In the genomic region with DNA sequence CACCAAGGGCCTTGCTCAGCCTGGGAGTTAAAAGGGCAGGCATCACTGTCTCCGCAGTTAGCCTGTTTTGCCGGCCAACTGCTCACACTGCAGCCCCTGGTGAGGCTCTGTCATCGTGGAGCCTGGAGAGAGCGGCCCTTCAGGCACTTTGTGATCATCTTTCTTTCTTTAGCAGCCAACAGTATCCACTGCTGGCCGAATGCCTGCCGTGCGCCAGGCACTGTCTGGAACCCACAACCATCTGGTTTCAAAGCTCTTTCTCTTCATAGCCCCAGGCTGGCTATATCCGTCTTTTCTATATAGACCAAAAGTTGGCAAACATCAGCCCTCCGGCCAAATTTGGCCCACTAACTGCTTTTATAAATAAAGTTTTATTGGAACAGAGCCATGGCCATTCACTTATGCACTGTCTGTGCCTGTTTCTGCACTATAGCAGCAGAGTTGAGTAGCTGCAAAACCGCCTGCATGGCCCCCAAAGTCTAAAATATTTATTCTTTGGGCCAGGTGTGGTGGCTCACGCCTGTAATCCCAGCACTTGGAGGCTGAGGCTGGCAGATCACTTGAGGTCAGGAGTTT, we compare ENCODE assay signal across 24 cellular contexts.
"Had no signal": no experiment of that assay in that cellular context is flagged by ENCODE, and none has a peak within 500 bp of the region (broad histone marks: within the 10 kb centered on the region; RNA-seq: fewer than 3 reads in every experiment).

No MANE protein-coding gene starts in this region.

- H3K4me3 Mint-ChIP-seq: activated CD4-positive, alpha-beta memory T cell treated with anti-CD3 and anti-CD28 coated beads, Interleukin-2, amount 10 ng/mL, durations not matched to agents 7 days and 5 days; activated CD4-positive, alpha-beta T cell treated with anti-CD3 and anti-CD28 coated beads, Interleukin-2, amount 10 ng/mL, durations not matched to agents 24 days and 14 days; activated naive CD4-positive, alpha-beta T cell treated with anti-CD3 and anti-CD28 coated beads, Interleukin-2, amount 10 ng/mL, durations not matched to agents 7 days and 5 days; activated naive CD8-positive, alpha-beta T cell treated with anti-CD3 and anti-CD28 coated beads, Interleukin-2, amount 50 U/mL, for 24 hours; dendritic cell treated with granulocyte-macrophage colony-stimulating factor and Interleukin-4, amounts not matched to agents 40 ng/mL and 50 ng/mL, for 4 days; naive thymus-derived CD4-positive, alpha-beta T cell; neural crest cell; stimulated activated naive B cell treated with anti-CD40 and anti-IgM and Interleukin-4, amounts not matched to agents 10 μg/mL and 1 μg/mL and 100 μg/mL, for 72 hours; T-helper 17 cell had no signal

- DNase-seq: activated CD4-positive, alpha-beta memory T cell treated with anti-CD3 and anti-CD28 coated beads, Interleukin-2, amount 10 ng/mL, durations not matched to agents 7 days and 5 days; activated CD4-positive, alpha-beta T cell treated with anti-CD3 and anti-CD28 coated beads, Interleukin-2, amount 10 ng/mL, durations not matched to agents 24 days and 14 days; activated effector memory CD4-positive, alpha-beta T cell treated with anti-CD3 and anti-CD28 coated beads, Interleukin-2, amount 50 U/mL, for 16 hours; activated naive CD4-positive, alpha-beta T cell treated with anti-CD3 and anti-CD28 coated beads, Interleukin-2, amount 10 ng/mL, durations not matched to agents 7 days and 5 days; activated naive CD8-positive, alpha-beta T cell treated with anti-CD3 and anti-CD28 coated beads, Interleukin-2, amount 50 U/mL, for 24 hours; effector CD8-positive, alpha-beta T cell; erythroblast; foreskin fibroblast; heart right ventricle; islet precursor cell; lower lobe of right lung; naive thymus-derived CD4-positive, alpha-beta T cell; retina; stimulated activated CD4-positive, alpha-beta T cell treated with anti-CD3 and anti-CD28 coated beads, Interleukin-2, amount 100 ng/mL, for 48 hours; stimulated activated CD8-positive, alpha-beta memory T cell treated with anti-CD3 and anti-CD28 coated beads, Interleukin-4, amount 100 ng/mL, for 48 hours; stimulated activated naive B cell treated with anti-CD40 and anti-IgM and Interleukin-4, amounts not matched to agents 10 μg/mL and 1 μg/mL and 100 μg/mL, for 72 hours; T-helper 17 cell; upper lobe of left lung had no signal

- ATAC-seq: activated CD4-positive, CD25-positive, alpha-beta regulatory T cell treated with anti-CD3 and anti-CD28 coated beads, Interleukin-2, amount 50 U/mL, for 24 hours; activated naive CD8-positive, alpha-beta T cell treated with anti-CD3 and anti-CD28 coated beads, Interleukin-2, amount 50 U/mL, for 24 hours; heart right ventricle; left lobe of liver; lower lobe of right lung; naive thymus-derived CD4-positive, alpha-beta T cell; stimulated activated naive B cell treated with anti-CD40 and anti-IgM and Interleukin-4, amounts not matched to agents 10 μg/mL and 1 μg/mL and 100 μg/mL, for 72 hours; T-helper 17 cell had no signal

- H3K9me3 ChIP-seq: heart right ventricle, lower lobe of right lung, thoracic aorta, upper lobe of left lung had no signal

- H3K27ac ChIP-seq: heart right ventricle, lower lobe of right lung, thoracic aorta, upper lobe of left lung had no signal

- H3K27ac Mint-ChIP-seq: activated CD4-positive, alpha-beta memory T cell treated with anti-CD3 and anti-CD28 coated beads, Interleukin-2, amount 10 ng/mL, durations not matched to agents 7 days and 5 days; activated CD4-positive, alpha-beta T cell treated with anti-CD3 and anti-CD28 coated beads, Interleukin-2, amount 10 ng/mL, durations not matched to agents 24 days and 14 days; activated naive CD8-positive, alpha-beta T cell treated with anti-CD3 and anti-CD28 coated beads, Interleukin-2, amount 50 U/mL, for 24 hours; dendritic cell treated with granulocyte-macrophage colony-stimulating factor and Interleukin-4, amounts not matched to agents 40 ng/mL and 50 ng/mL, for 4 days; progenitor cell of endocrine pancreas; stimulated activated naive B cell treated with anti-CD40 and anti-IgM and Interleukin-4, amounts not matched to agents 10 μg/mL and 1 μg/mL and 100 μg/mL, for 72 hours; T-helper 17 cell had no signal

- H3K27me3 ChIP-seq: heart right ventricle, upper lobe of left lung had no signal

- H3K9me3 Mint-ChIP-seq: activated CD4-positive, alpha-beta memory T cell treated with anti-CD3 and anti-CD28 coated beads, Interleukin-2, amount 10 ng/mL, durations not matched to agents 7 days and 5 days; activated CD4-positive, alpha-beta T cell treated with anti-CD3 and anti-CD28 coated beads, Interleukin-2, amount 10 ng/mL, durations not matched to agents 24 days and 14 days; activated naive CD4-positive, alpha-beta T cell treated with anti-CD3 and anti-CD28 coated beads, Interleukin-2, amount 10 ng/mL, durations not matched to agents 7 days and 5 days; activated naive CD8-positive, alpha-beta T cell treated with anti-CD3 and anti-CD28 coated beads, Interleukin-2, amount 50 U/mL, for 24 hours; dendritic cell treated with granulocyte-macrophage colony-stimulating factor and Interleukin-4, amounts not matched to agents 40 ng/mL and 50 ng/mL, for 4 days; neural crest cell; stimulated activated naive B cell treated with anti-CD40 and anti-IgM and Interleukin-4, amounts not matched to agents 10 μg/mL and 1 μg/mL and 100 μg/mL, for 72 hours had no signal

- H3K4me1 ChIP-seq: lower lobe of right lung, upper lobe of left lung had no signal

- H3K4me3 ChIP-seq: heart right ventricle, lower lobe of right lung, thoracic aorta, upper lobe of left lung had no signal

- H3K27me3 Mint-ChIP-seq: activated CD4-positive, alpha-beta memory T cell treated with anti-CD3 and anti-CD28 coated beads, Interleukin-2, amount 10 ng/mL, durations not matched to agents 7 days and 5 days; activated CD4-positive, alpha-beta T cell treated with anti-CD3 and anti-CD28 coated beads, Interleukin-2, amount 10 ng/mL, durations not matched to agents 24 days and 14 days; activated naive CD4-positive, alpha-beta T cell treated with anti-CD3 and anti-CD28 coated beads, Interleukin-2, amount 10 ng/mL, durations not matched to agents 7 days and 5 days; activated naive CD8-positive, alpha-beta T cell treated with anti-CD3 and anti-CD28 coated beads, Interleukin-2, amount 50 U/mL, for 24 hours; dendritic cell treated with granulocyte-macrophage colony-stimulating factor and Interleukin-4, amounts not matched to agents 40 ng/mL and 50 ng/mL, for 4 days; naive thymus-derived CD4-positive, alpha-beta T cell; progenitor cell of endocrine pancreas; stimulated activated naive B cell treated with anti-CD40 and anti-IgM and Interleukin-4, amounts not matched to agents 10 μg/mL and 1 μg/mL and 100 μg/mL, for 72 hours; T-helper 17 cell had no signal
